In the genomic region with DNA sequence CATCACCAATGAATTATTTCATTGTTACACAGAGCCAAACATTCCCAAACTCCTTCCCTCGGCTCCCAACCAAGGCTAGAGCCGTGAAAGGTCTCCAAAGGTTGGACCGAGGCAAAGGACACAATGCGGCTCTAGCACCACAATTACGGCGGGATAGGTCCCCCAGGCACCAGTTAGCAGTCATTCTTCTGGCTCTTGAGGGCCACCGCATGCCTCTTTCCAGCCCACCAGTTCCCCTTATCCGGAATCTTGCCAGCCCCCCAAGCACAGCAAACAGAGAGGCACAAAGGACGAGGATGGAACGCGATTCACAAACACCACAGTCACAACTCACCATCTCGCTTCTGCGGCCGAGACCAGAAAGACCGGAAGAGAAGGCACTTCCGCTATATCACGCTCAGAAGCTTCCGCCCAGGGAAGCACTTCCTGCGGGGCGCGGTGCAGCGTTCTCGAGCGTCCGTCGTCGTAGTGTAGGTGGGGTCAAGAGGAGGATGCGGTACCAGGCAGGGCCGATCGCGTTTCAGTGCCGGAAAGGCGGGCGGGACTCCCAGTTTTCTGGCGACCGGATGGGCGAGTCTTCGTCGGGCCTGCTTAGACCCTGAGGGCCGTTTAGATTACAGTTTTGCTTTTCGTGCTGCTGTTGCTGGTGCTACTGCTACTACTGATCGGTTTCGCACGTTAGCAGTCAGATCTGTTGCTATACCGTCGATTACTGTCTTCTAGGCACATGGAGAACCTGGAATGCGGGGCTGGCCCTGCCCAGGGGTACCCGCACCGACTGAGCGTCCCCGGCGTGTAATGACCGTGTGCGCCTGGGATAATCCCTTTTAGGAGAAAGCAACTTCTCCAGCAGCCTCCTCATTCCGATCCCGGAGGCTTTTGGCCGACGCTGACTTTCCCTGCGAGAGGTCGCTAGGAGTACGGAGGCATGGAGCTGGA, we compare ENCODE assay signal across 8 cellular contexts. TPM values are rescaled to one million over a fixed set of nuclear protein-coding genes. Genes with fewer than 3 reads are reported as not detected.
A peak's percentile ranks its signal among the peaks of the same experiment; 100 is the strongest.
DNase-seq lines count a peak whose midpoint lies in the region; TF ChIP-seq lines count a peak whose summit lies in the region.

A gene (minus strand): TSS at position 374 of the 939 bp plus-strand sequence. CDS start 37 bp downstream, at position 337.

- DNase-seq in HAP-1 (ENCODE audit: low spot score in 2 of 2), result peak; percentile 92 to 96
- peak; percentile 98 for DNase-seq in MM.1S
- DNase-seq in SIG-M5 (lab: John Stamatoyannopoulos, UW), result peak; percentile 87
- peak; percentile 77 for DNase-seq in activated gamma-delta T cell (lab: John Stamatoyannopoulos, UW)
- peak; percentile 95 for DNase-seq in fibroblast of the conjunctiva (ENCODE audit: low read depth)
- DNase-seq in stomach, result peak; percentile 97

- TF ChIP-seq POLR2A in stomach (IDR thresholded peaks at IDR 0.05), result peak in 2 of 4 donors; percentile 51 to 60

- peak within 1 kb of the TSS; percentile 96 for H2AFZ ChIP-seq in MM.1S (ENCODE audit: low read length)
- H2AFZ ChIP-seq in neural cell (ENCODE audit: low read depth, low read length), result peak within 1 kb of the TSS; percentile 95

- peak within 1 kb of the TSS; percentile 92 for H3K9ac ChIP-seq in ES-I3 (ENCODE audit: low read depth, low read length)
- peak within 1 kb of the TSS; percentile 98 for H3K9ac ChIP-seq in MM.1S (ENCODE audit: low read length)
- H3K9ac ChIP-seq in neural cell (ENCODE audit: low read length), result peak within 1 kb of the TSS; percentile 91

- no peaks in the 10 kb centered on the region for H3K9me3 ChIP-seq in ES-I3 (ENCODE audit: control insufficient read depth, insufficient read depth, low read length)
- no peaks in the 10 kb centered on the region for H3K9me3 ChIP-seq in HAP-1
- no peaks in the 10 kb centered on the region for H3K9me3 ChIP-seq in MM.1S (replicated peaks; ENCODE audit: insufficient read depth, low read length)
- no peaks in the 10 kb centered on the region for H3K9me3 ChIP-seq in neural cell (ENCODE audit: low read length)
- H3K9me3 ChIP-seq in stomach, result no peaks in the 10 kb centered on the region

- H3K36me3 ChIP-seq in ES-I3 (ENCODE audit: insufficient read depth, low read length) (peaks cover 42% of the 10 kb centered on the region), HAP-1 (replicated peaks) (peaks cover 49% of the 10 kb centered on the region), MM.1S (replicated peaks; ENCODE audit: insufficient read depth, low read length) (peaks cover 35% of the 10 kb centered on the region), neural cell (ENCODE audit: insufficient read depth, low read length) (peaks cover 6% of the 10 kb centered on the region), stomach (peaks cover 33 to 41% (median 40%) of the 10 kb centered on the region in 4 donors)

- intact Hi-C loops in stomach (cut with DNase I; ENCODE audit: low total_unique reads), result loop anchor here (10.0 kb wide), 1 partner anchor 80 kb away; a partner anchor contains a TSS

- in situ Hi-C loops in HAP-1 (cut with MboI; ENCODE audit: low sequenced_read_pairs), result no loop called here

- H4K20me1 ChIP-seq in MM.1S (ENCODE audit: insufficient read depth, low read length), result peaks cover 23% of the 10 kb centered on the region
- H4K20me1 ChIP-seq in neural cell (ENCODE audit: insufficient read depth), result peaks cover 4% of the 10 kb centered on the region

- H3K27ac ChIP-seq in MM.1S (ENCODE audit: low read length) (peak within 1 kb of the TSS; percentile 91), neural cell (ENCODE audit: low read length) (peak within 1 kb of the TSS; percentile 89), stomach (peak within 1 kb of the TSS; percentile 90 to 99 (median 97))

- H3K9me2 ChIP-seq in MM.1S (replicated peaks; ENCODE audit: insufficient read depth, low read length) (no peaks in the 10 kb centered on the region), neural cell (ENCODE audit: insufficient read depth, low read length) (no peaks in the 10 kb centered on the region)

- H3K27me3 ChIP-seq in HAP-1 (ENCODE audit: low read depth), result no peaks in the 10 kb centered on the region; the same call in 1 of the 2 replicates
- no peaks in the 10 kb centered on the region for H3K27me3 ChIP-seq in MM.1S (replicated peaks; ENCODE audit: insufficient read depth, low read length)
- H3K27me3 ChIP-seq in neural cell (ENCODE audit: insufficient read depth, low read depth, low read length), result no peaks in the 10 kb centered on the region
- H3K27me3 ChIP-seq in stomach, result no peaks in the 10 kb centered on the region

- TF ChIP-seq RAD21 in neural cell (conservative IDR thresholded peaks at IDR 0.05), result peak; percentile 43

- H3K79me2 ChIP-seq in MM.1S (ENCODE audit: low read length) (peaks cover 50% of the 10 kb centered on the region), neural cell (replicated peaks; ENCODE audit: insufficient read depth, low read length) (peaks cover 24% of the 10 kb centered on the region)

- TF ChIP-seq CTCF in MM.1S (IDR thresholded peaks at IDR 0.05; ENCODE audit: low read length), result no peak
- peak; percentile 22 for TF ChIP-seq CTCF in neural cell (IDR thresholded peaks at IDR 0.05; ENCODE audit: poor library complexity, severe bottlenecking)
- no peak for TF ChIP-seq CTCF in stomach (IDR thresholded peaks at IDR 0.05)

- H3K4me1 ChIP-seq in ES-I3 (ENCODE audit: insufficient read depth, low read length), result peaks cover 15% of the 10 kb centered on the region
- H3K4me1 ChIP-seq in HAP-1, result peaks cover 13% of the 10 kb centered on the region
- H3K4me1 ChIP-seq in MM.1S (ENCODE audit: low read length), result peaks cover 26% of the 10 kb centered on the region
- peaks cover 12 to 42% (median 32%) of the 10 kb centered on the region in 4 donors for H3K4me1 ChIP-seq in stomach

- 1 to 5% (median 2%) methylated on average over 39 to 61 of the region's 61 CpGs for WGBS in stomach, 5 donors

- H3K4me2 ChIP-seq in MM.1S (ENCODE audit: low read depth, low read length) (peak within 1 kb of the TSS; percentile 91), neural cell (ENCODE audit: low read length) (peak within 1 kb of the TSS; percentile 94)

- H3F3A ChIP-seq in MM.1S (ENCODE audit: insufficient read depth, low read length), result peaks cover 56% of the 10 kb centered on the region
- H3F3A ChIP-seq in neural cell (ENCODE audit: insufficient read depth, low read length, poor library complexity, severe bottlenecking), result no peaks in the 10 kb centered on the region

- H3K4me3 ChIP-seq in HAP-1 (peak within 1 kb of the TSS; percentile 99), MM.1S (ENCODE audit: low read length) (peak within 1 kb of the TSS; percentile 99), neural cell (ENCODE audit: low read length) (peak within 1 kb of the TSS; percentile 90), stomach (peak within 1 kb of the TSS; percentile 62 to 88 (median 75))

- peak; percentile 63 for TF ChIP-seq EP300 in neural cell (conservative IDR thresholded peaks at IDR 0.05; ENCODE audit: poor library complexity, severe bottlenecking)
- peak; percentile 19 for TF ChIP-seq EP300 in stomach (IDR thresholded peaks at IDR 0.05)

TF ChIP-seq in neural cell, 6 proteins besides CTCF, POLR2A, EP300 and RAD21:
- TF ChIP-seq POLR2AphosphoS5 (IDR thresholded peaks at IDR 0.05) (peak; percentile 100), MXI1 (conservative IDR thresholded peaks at IDR 0.05; ENCODE audit: poor library complexity, severe bottlenecking) (peak; percentile 88), EZH2 (IDR thresholded peaks at IDR 0.05; ENCODE audit: borderline replicate concordance, insufficient read depth, low read length, poor library complexity, severe bottlenecking) (no peak), TAF1 (IDR thresholded peaks at IDR 0.05; ENCODE audit: low read depth) (peak; percentile 93), SMC3 (conservative IDR thresholded peaks at IDR 0.05; ENCODE audit: poor library complexity) (peak; percentile 48)
- TF ChIP-seq, protein P1, sequence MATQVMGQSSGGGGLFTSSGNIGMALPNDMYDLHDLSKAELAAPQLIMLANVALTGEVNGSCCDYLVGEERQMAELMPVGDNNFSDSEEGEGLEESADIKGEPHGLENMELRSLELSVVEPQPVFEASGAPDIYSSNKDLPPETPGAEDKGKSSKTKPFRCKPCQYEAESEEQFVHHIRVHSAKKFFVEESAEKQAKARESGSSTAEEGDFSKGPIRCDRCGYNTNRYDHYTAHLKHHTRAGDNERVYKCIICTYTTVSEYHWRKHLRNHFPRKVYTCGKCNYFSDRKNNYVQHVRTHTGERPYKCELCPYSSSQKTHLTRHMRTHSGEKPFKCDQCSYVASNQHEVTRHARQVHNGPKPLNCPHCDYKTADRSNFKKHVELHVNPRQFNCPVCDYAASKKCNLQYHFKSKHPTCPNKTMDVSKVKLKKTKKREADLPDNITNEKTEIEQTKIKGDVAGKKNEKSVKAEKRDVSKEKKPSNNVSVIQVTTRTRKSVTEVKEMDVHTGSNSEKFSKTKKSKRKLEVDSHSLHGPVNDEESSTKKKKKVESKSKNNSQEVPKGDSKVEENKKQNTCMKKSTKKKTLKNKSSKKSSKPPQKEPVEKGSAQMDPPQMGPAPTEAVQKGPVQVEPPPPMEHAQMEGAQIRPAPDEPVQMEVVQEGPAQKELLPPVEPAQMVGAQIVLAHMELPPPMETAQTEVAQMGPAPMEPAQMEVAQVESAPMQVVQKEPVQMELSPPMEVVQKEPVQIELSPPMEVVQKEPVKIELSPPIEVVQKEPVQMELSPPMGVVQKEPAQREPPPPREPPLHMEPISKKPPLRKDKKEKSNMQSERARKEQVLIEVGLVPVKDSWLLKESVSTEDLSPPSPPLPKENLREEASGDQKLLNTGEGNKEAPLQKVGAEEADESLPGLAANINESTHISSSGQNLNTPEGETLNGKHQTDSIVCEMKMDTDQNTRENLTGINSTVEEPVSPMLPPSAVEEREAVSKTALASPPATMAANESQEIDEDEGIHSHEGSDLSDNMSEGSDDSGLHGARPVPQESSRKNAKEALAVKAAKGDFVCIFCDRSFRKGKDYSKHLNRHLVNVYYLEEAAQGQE (IDR thresholded peaks at IDR 0.05; ENCODE audit: borderline replicate concordance), result peak; percentile 91
TF ChIP-seq in neural cell: peak in this region for 5.

RNA-seq across cellular contexts. Expression of the gene that starts here (rescaled TPM):
- 107 and 110 TPM in 2 replicates for polyA plus RNA-seq in neural cell
- 111 and 115 TPM in 2 replicates for polyA minus RNA-seq in neural cell
- total RNA-seq in stomach, result 1,000 to 10,000 TPM in 1 of 5 donors, 100 to 1,000 TPM in 3, 10 to 100 TPM in 1; 87.9 to 1,694 (median 446) TPM
- 1,000 to 10,000 TPM; 1,957 to 2,879 (median 2,142) TPM for polyA plus RNA-seq in stomach

Comparison
In these comparisons a context has a peak if more than half of its experiments do, and no peak if none do; other contexts are left out.
1. Peak in every context shown above with its lines: DNase-seq, H3K4me3 ChIP-seq and H3K27ac ChIP-seq.
2. RNA of the gene that starts here (polyA plus RNA-seq): 1,957 to 2,879 TPM in stomach; 107 to 110 TPM in neural cell; every median in the first group is over 10 times any median in the second.